ENCODE assay signal across 22 cellular contexts in the genomic region with DNA sequence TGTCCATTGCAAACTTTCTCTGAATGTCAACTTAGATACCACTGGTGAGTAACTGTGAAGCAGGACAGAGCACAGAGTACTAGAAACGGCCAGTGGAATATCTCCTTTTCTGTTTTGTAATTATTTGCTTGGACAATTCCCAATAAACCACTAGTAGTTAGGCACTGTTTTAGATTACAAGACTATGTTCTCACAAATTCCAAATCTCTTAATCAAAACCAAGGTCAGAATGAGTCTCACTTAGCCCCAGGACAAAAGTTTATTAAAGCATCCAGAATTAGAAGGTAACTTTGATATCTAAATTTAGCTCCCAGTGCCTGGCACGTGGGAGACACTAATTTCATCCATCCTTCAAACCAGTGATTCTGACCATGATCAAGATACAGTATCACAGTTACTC.
DNase-seq lines count a peak whose midpoint lies in the region; ATAC-seq, FAIRE-seq and TF ChIP-seq lines count a peak whose summit lies in the region.
"Had no signal": no experiment of that assay in that cellular context is flagged by ENCODE, and none has a peak within 500 bp of the region (broad histone marks: within the 10 kb centered on the region; RNA-seq: fewer than 3 reads in every experiment).

No MANE protein-coding gene starts in this region.

- no peak overlapping the region for H3K9ac ChIP-seq in IMR-90 (ENCODE audit: low read depth, low read length)

- H3K27ac ChIP-seq in IMR-90 (ENCODE audit: insufficient read depth, low read length) (no peak overlapping the region), left lung (no peak overlapping the region), pancreas (no peak overlapping the region)
- H3K27ac ChIP-seq: ascending aorta, SJSA1 had no signal

- TF ChIP-seq RAD21 in IMR-90 (IDR thresholded peaks at IDR 0.05; ENCODE audit: low read length): no peak

- no peak for TF ChIP-seq POLR2A in IMR-90 (IDR thresholded peaks at IDR 0.05; ENCODE audit: low read depth, low read length)

- H2AK5ac ChIP-seq in IMR-90 (ENCODE audit: low read depth, low read length): no peak overlapping the region

- no peak overlapping the region for H3K18ac ChIP-seq in IMR-90 (ENCODE audit: low read depth, low read length)

- WGBS in IMR-90 (ENCODE audit: extremely low coverage in 2 of 2, insufficient read length in 1 of 2), 2 experiments: no CpG with 5 or more reads among the region's 2 CpGs
- WGBS in pancreas, 2 donors: 19 to 25% methylated on average over 2 of the region's 2 CpGs

- no peak overlapping the region for H2AK9ac ChIP-seq in IMR-90 (replicated peaks; ENCODE audit: low read depth, low read length, poor library complexity)

- no peak overlapping the region for H3K56ac ChIP-seq in IMR-90 (ENCODE audit: extremely low read depth, insufficient read depth, low read length)

- H4K91ac ChIP-seq in IMR-90 (ENCODE audit: insufficient read depth, low read depth, low read length): no peak overlapping the region

- H3K36me3 ChIP-seq in IMR-90 (ENCODE audit: control insufficient read depth, insufficient read depth, low read length) (peaks cover 9% of the 10 kb centered on the region; the same call in 1 of the 2 replicates), left lung (no peaks in the 10 kb centered on the region), pancreas (no peaks in the 10 kb centered on the region)
- H3K36me3 ChIP-seq: ascending aorta, SJSA1 had no signal

- H4K5ac ChIP-seq in IMR-90 (ENCODE audit: low read depth, low read length): no peak overlapping the region

- peak overlapping the region; percentile 25; the same call in 1 of the 2 replicates for H3K4me2 ChIP-seq in IMR-90 (ENCODE audit: low read depth, low read length)
- H3K4me2 ChIP-seq: GM23338 had no signal

- in situ Hi-C loops in IMR-90 (cut with MboI; ENCODE audit: low sequenced_read_pairs): no loop called here

- no peak overlapping the region for H3K4ac ChIP-seq in IMR-90 (ENCODE audit: low read depth, low read length)

- dilution Hi-C loops in IMR-90 (cut with HindIII; ENCODE audit: low sequenced_read_pairs, unreplicated experiment): no loop called here

- peaks cover 4% of the 10 kb centered on the region; the same call in 1 of the 2 replicates for H4K20me1 ChIP-seq in IMR-90 (ENCODE audit: insufficient read depth, low read length)

- peaks cover 6% of the 10 kb centered on the region for H3K9me1 ChIP-seq in IMR-90 (ENCODE audit: insufficient read depth, low read length)

- no peak for FAIRE-seq in pancreas (lab: Jason Lieb, UNC)
- FAIRE-seq: GM12892 had no signal

- no peak overlapping the region for H3K14ac ChIP-seq in IMR-90 (replicated peaks; ENCODE audit: low read depth, low read length)

- peaks cover 5% of the 10 kb centered on the region for H3K4me1 ChIP-seq in IMR-90 (ENCODE audit: control insufficient read depth, insufficient read depth, low read length)
- no peaks in the 10 kb centered on the region for H3K4me1 ChIP-seq in left lung
- H3K4me1 ChIP-seq in pancreas: no peaks in the 10 kb centered on the region
- H3K4me1 ChIP-seq: ascending aorta, SJSA1 had no signal

- no peak overlapping the region for H2AFZ ChIP-seq in IMR-90 (replicated peaks; ENCODE audit: low read length, poor library complexity)
- H2AFZ ChIP-seq: GM23338 had no signal

- H3K9me3 ChIP-seq in IMR-90 (ENCODE audit: control insufficient read depth, insufficient read depth, low read length) (no peaks in the 10 kb centered on the region), left lung (no peaks in the 10 kb centered on the region), pancreas (no peaks in the 10 kb centered on the region)
- H3K9me3 ChIP-seq: ascending aorta, SJSA1 had no signal

- CTCF ChIA-PET in IMR-90 (lab: Yijun Ruan, JAX): interaction anchor here (1.0 kb wide), 1 partner anchor 19 kb away, joined by 3 read pairs; no protein-coding TSS in a partner anchor

- no peak overlapping the region for H3K23ac ChIP-seq in IMR-90 (ENCODE audit: low read depth, low read length)

- 0 out of 2 replicates have a peak overlapping the region, but pooled peaks have one; percentile 5 for H2BK120ac ChIP-seq in IMR-90 (ENCODE audit: low read depth, low read length)

- no peak overlapping the region for H2BK15ac ChIP-seq in IMR-90 (ENCODE audit: low read depth, low read length)

- H3K79me1 ChIP-seq in IMR-90 (ENCODE audit: low read depth in 1 of 2, low read length in 2 of 2): peaks cover 8 to 40% of the 10 kb centered on the region in 2 experiments; a peak in 3 of 4 replicates

- H3K4me3 ChIP-seq in IMR-90 (ENCODE audit: insufficient read depth, low read depth, low read length) (no peak overlapping the region), left lung (no peak overlapping the region), pancreas (no peak overlapping the region)
- H3K4me3 ChIP-seq: ascending aorta, GM23338, SJSA1 had no signal

- ATAC-seq in IMR-90 (ENCODE audit: low read depth) (peak; percentile 87), left lung (no peak), GM18909 (IDR thresholded peaks at IDR 0.05; ENCODE audit: poor library complexity, unreplicated experiment) (no peak), pancreas (no peak)
- ATAC-seq: esophagus mucosa; GM23338; natural killer cell; stimulated activated memory B cell treated with anti-CD40 and anti-IgM and Interleukin-4, amounts not matched to agents 10 μg/mL and 1 μg/mL and 100 μg/mL, for 72 hours had no signal

- no peaks in the 10 kb centered on the region for H3K27me3 ChIP-seq in IMR-90 (ENCODE audit: control insufficient read depth, insufficient read depth, low read length)
- no peaks in the 10 kb centered on the region for H3K27me3 ChIP-seq in left lung
- peaks cover 0 to 4% (median 0%) of the 10 kb centered on the region in 4 donors for H3K27me3 ChIP-seq in pancreas
- H3K27me3 ChIP-seq: ascending aorta, SJSA1 had no signal

- POLR2A ChIA-PET in IMR-90 (lab: Charles Lee; ENCODE audit: unreplicated experiment): no interaction called here

- BruUV-seq in IMR-90 (replicated peaks; lab: Mats Ljungman, UMichigan): no TSS peak

- H2BK20ac ChIP-seq in IMR-90 (ENCODE audit: low read depth, low read length): peak overlapping the region; percentile 18; the same call in 1 of the 2 replicates

- intact Hi-C loops in IMR-90 (cut with micrococcal nuclease) (no loop called here), left lung (cut with DNase I) (no loop called here), pancreas (cut with DNase I) (no loop called here)

- H2BK5ac ChIP-seq in IMR-90 (ENCODE audit: low read depth, low read length, poor library complexity, severe bottlenecking): no peak overlapping the region

- DNase-seq in AG20443 (ENCODE audit: low spot score) (peak; percentile 55), IMR-90 (peak; percentile 77), fibroblast of gingiva (ENCODE audit: low read depth) (peak; percentile 63), iris pigment epithelial cell (ENCODE audit: low read depth) (peak; percentile 4), left lung (no peak), HuH-7 (ENCODE audit: low spot score) (no peak), pancreas (no peak)
- DNase-seq: activated CD4-positive, alpha-beta T cell treated with anti-CD3 and anti-CD28 coated beads for 4 hours; activated naive CD4-positive, alpha-beta T cell treated with anti-CD3 and anti-CD28 coated beads, Interleukin-2, amount 50 U/mL, for 16 hours; DMS53; effector CD8-positive, alpha-beta T cell; glutamatergic neuron; natural killer cell; NCI-H510A treated with DMSO at 0.1 percent for 48 hours; stimulated activated CD4-positive, alpha-beta T cell treated with anti-CD3 and anti-CD28 coated beads, Interleukin-2, amount 100 ng/mL, for 24 hours had no signal

- TF ChIP-seq CTCF in IMR-90 (conservative IDR thresholded peaks at IDR 0.05; ENCODE audit: low read depth, low read length): no peak
- TF ChIP-seq CTCF in left lung (IDR thresholded peaks at IDR 0.05): no peak
- TF ChIP-seq CTCF in pancreas (IDR thresholded peaks at IDR 0.05): no peak

- H4K8ac ChIP-seq in IMR-90 (ENCODE audit: low read depth in 2 of 2, low read length in 2 of 2): no peak overlapping the region

TF ChIP-seq in IMR-90, 13 proteins besides CTCF, POLR2A, EP300 and RAD21:
- TF ChIP-seq CHD1 (IDR thresholded peaks at IDR 0.05; ENCODE audit: low read depth, low read length) (no peak), BHLHE40 (IDR thresholded peaks at IDR 0.05; ENCODE audit: low read depth, low read length) (peak; percentile 78; the same call in 1 of the 2 replicates), SMC3 (IDR thresholded peaks at IDR 0.05; ENCODE audit: low read depth, low read length) (no peak)
TF ChIP-seq in IMR-90: peak in this region for 1.

Comparison
In these comparisons a context has a peak if more than half of its experiments do, and no peak if none do; other contexts are left out.
1. DNase-seq: peak in AG20443 (single experiment), IMR-90 (single experiment), fibroblast of gingiva (single experiment) and iris pigment epithelial cell (single experiment); none in left lung (0 of 2), HuH-7 (single experiment) and pancreas (0 of 6).